Comparison of ENCODE assay signal across 21 cellular contexts in the genomic region with DNA sequence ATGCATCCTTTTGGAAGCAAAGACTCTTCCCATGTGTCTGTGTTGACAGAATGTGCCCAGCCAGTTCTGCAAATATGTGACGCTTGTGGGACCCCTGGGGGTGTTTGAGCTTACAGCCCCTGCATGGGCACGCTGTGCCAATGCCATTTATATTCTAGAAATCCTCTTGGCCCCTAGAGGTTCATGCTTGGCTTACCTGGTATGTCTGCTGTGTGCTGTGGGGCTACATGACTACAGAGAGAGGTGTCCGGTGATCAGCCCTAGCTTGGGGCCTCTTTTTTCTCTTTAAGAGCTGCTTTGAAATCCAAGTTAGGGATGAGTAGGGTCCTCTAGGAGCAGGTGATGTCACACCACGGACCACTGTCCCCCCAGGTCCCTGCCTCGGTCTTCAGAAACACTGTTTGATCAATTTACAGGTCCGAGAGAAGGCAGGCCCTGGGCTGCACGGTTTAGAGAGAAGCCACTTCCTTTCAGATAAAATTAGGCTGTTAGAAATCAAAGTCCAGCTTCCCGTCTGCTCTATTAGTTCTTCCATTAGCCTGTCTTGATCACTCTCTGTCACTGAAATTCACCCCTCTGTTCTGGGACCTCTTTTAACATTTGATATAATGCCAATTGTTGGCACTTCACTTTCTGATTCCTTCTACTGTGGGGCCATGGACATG. TPM values are rescaled to one million over a fixed set of nuclear protein-coding genes. Genes with fewer than 3 reads are reported as not detected.
A peak's percentile ranks its signal among the peaks of the same experiment; 100 is the strongest.
DNase-seq lines count a peak whose midpoint lies in the region; ATAC-seq, FAIRE-seq and TF ChIP-seq lines count a peak whose summit lies in the region.
"Had no signal": no experiment of that assay in that cellular context is flagged by ENCODE, and none has a peak within 500 bp of the region (broad histone marks: within the 10 kb centered on the region; RNA-seq: fewer than 3 reads in every experiment).

No MANE protein-coding gene starts in this region.

- H3K9ac ChIP-seq in GM12878 (ENCODE audit: control insufficient read depth, insufficient read depth, low read length), result peak overlapping the region; percentile 72

- peaks cover 17% of the 10 kb centered on the region for H3K4me1 Mint-ChIP-seq in chondrocyte (ENCODE audit: low read depth)

- RAD21 ChIA-PET in GM12878 (lab: Charles Lee; ENCODE audit: unreplicated experiment), result interaction anchor here (1.2 to 3.9 kb wide), 13 partner anchors 8 to 109 kb away, joined by 3 to 33 read pairs (median 5); a partner anchor contains a TSS

- H3K9me3 ChIP-seq in OCI-LY7 (ENCODE audit: low read length), result no peaks in the 10 kb centered on the region
- H3K9me3 ChIP-seq in GM12878 (replicated peaks; ENCODE audit: control insufficient read depth, insufficient read depth, low read length), result no peaks in the 10 kb centered on the region
- H3K9me3 ChIP-seq in small intestine (ENCODE audit: control insufficient read depth, low read depth), result no peaks in the 10 kb centered on the region
- H3K9me3 ChIP-seq: stomach, tibial nerve had no signal

- FAIRE-seq in GM12891 (lab: Jason Lieb, UNC) (peak; percentile 20), GM12878 (lab: Jason Lieb, UNC) (peak; percentile 23), small intestine (lab: Jason Lieb, UNC) (no peak)

- H3K27me3 ChIP-seq in GM12878 (replicated peaks in 1 of 2; ENCODE audit: control insufficient read depth in 2 of 2, insufficient read depth in 2 of 2, low read length in 1 of 2) (no peaks in the 10 kb centered on the region), small intestine (ENCODE audit: control insufficient read depth in 2 of 2, insufficient read depth in 2 of 2, low read length in 2 of 2) (no peaks in the 10 kb centered on the region)
- H3K27me3 ChIP-seq: stomach, tibial nerve had no signal

- H4K20me1 ChIP-seq in OCI-LY7 (ENCODE audit: insufficient read depth, low read length) (no peaks in the 10 kb centered on the region), GM12878 (ENCODE audit: control insufficient read depth, insufficient read depth) (no peaks in the 10 kb centered on the region)

- no peaks in the 10 kb centered on the region for H3K9me2 ChIP-seq in OCI-LY7 (ENCODE audit: insufficient read depth, low read length)

- H2AFZ ChIP-seq in OCI-LY7 (ENCODE audit: low read length) (peak overlapping the region; percentile 8; the same call in 1 of the 2 replicates), GM12878 (ENCODE audit: control insufficient read depth, low read depth, low read length) (peak overlapping the region; percentile 55)

- SMC1A ChIA-PET in GM12878 (lab: Charles Lee; ENCODE audit: uncharacterized antibody, unreplicated experiment), result interaction anchor here (0.7 to 2.8 kb wide), 12 partner anchors 10 to 166 kb away, joined by 3 to 16 read pairs (median 7); a partner anchor contains a TSS

- POLR2A ChIA-PET in OCI-LY7 (lab: Charles Lee) (interaction anchor here (0.7 to 15.6 kb wide), 6 partner anchors 9 to 68 kb away, joined by 3 to 230 read pairs (median 4); a partner anchor contains a TSS), GM12878 (lab: Charles Lee) (interaction anchor here (0.6 to 1.8 kb wide), 9 partner anchors 9 to 99 kb away, joined by 3 to 7 read pairs (median 4); no protein-coding TSS in a partner anchor)

- in situ Hi-C loops in GM12878 (cut with MboI), result loop anchor here (25.0 kb wide), 1 partner anchor 1366 kb away; a partner anchor contains a TSS

- H3K27me3 Mint-ChIP-seq in chondrocyte (ENCODE audit: low read depth), result no peaks in the 10 kb centered on the region

- BruUV-seq in OCI-LY7 (replicated peaks; lab: Mats Ljungman, UMichigan), result no TSS peak
- BruUV-seq in GM12878 (replicated peaks; lab: Mats Ljungman, UMichigan), result no TSS peak

- 1% methylated on average over 8 of the region's 8 CpGs for WGBS in GM12878 (ENCODE audit: insufficient coverage, insufficient replicate concordance, low lambda C conversion rate, missing lambda C conversion rate)
- WGBS in small intestine, 3 donors, result 36 to 58% (median 39%) methylated on average over 8 of the region's 8 CpGs

- H3K4me3 ChIP-seq in OCI-LY7 (ENCODE audit: low read depth, low read length, poor library complexity, severe bottlenecking) (peak overlapping the region; percentile 25), GM12878 (peak overlapping the region; percentile 41; the same call in 1 of the 2 replicates), small intestine (ENCODE audit: low read depth in 1 of 2, low read length in 2 of 2) (no peak overlapping the region)
- H3K4me3 ChIP-seq: lung, smooth muscle cell, stomach, tibial nerve had no signal

- peaks cover 77% of the 10 kb centered on the region for H3K79me2 ChIP-seq in OCI-LY7 (ENCODE audit: insufficient read depth, low read depth, low read length)
- peaks cover 49% of the 10 kb centered on the region for H3K79me2 ChIP-seq in GM12878 (ENCODE audit: control insufficient read depth, insufficient read depth, low read length)

- CTCF ChIA-PET in OCI-LY7 (lab: Charles Lee; ENCODE audit: unreplicated experiment), result interaction anchor here (1.4 kb wide), 1 partner anchor 27 kb away, joined by 7 read pairs; no protein-coding TSS in a partner anchor
- CTCF ChIA-PET in GM12878 (lab: Yijun Ruan, JAX), result interaction anchor here (0.5 to 4.7 kb wide), 13 partner anchors 18 to 1641 kb away, joined by 3 to 47 read pairs (median 4); a partner anchor contains a TSS

- no peak for DNase-seq in GM12891 (ENCODE audit: insufficient read length, low spot score)
- peak; percentile 68 for DNase-seq in OCI-LY7 (ENCODE audit: low spot score)
- no peak for DNase-seq in GM12878 (ENCODE audit: low read depth, low spot score)
- DNase-seq in small intestine, result peak; percentile 37
- no peak for DNase-seq in mesenteric fat pad (ENCODE audit: low spot score)
- DNase-seq in RKO (ENCODE audit: low spot score), result no peak
- DNase-seq in chondrocyte (ENCODE audit: low spot score), result no peak
- DNase-seq: activated CD4-positive, alpha-beta T cell treated with anti-CD3 and anti-CD28 coated beads for 1 hour; activated effector memory CD4-positive, alpha-beta T cell treated with Interleukin-2 at 50 U/mL for 16 hours; cortex of kidney; DMS53; GOT3; kidney glomerular epithelial cell; NCI-H2171 treated with DMSO at 0.1 percent for 48 hours; NCI-H526 treated with DMSO at 0.1 percent for 48 hours; nucleus accumbens; stimulated activated CD4-positive, alpha-beta T cell treated with anti-CD3 and anti-CD28 coated beads, Interleukin-4, amount 100 ng/mL, for 1 hour; stomach had no signal

- TF ChIP-seq CTCF in OCI-LY7 (conservative IDR thresholded peaks at IDR 0.05; ENCODE audit: low read length) (no peak), GM12878 (IDR thresholded peaks at IDR 0.05 in 2 of 3, conservative IDR thresholded peaks at IDR 0.05 in 1 of 3; ENCODE audit: control insufficient read depth in 2 of 3, extremely low read depth in 1 of 3, insufficient read depth in 1 of 3, low read depth in 3 of 3, low read length in 3 of 3) (no peak), chondrocyte (IDR thresholded peaks at IDR 0.05) (no peak)

- peak; percentile 32 for ATAC-seq in GM12878

- TF ChIP-seq RAD21 in GM12878 (IDR thresholded peaks at IDR 0.05; ENCODE audit: insufficient read depth, low read depth, low read length), result no peak

- no peak overlapping the region for H3K27ac Mint-ChIP-seq in chondrocyte (ENCODE audit: unreplicated experiment)

- H3K36me3 ChIP-seq in OCI-LY7 (ENCODE audit: insufficient read depth, low read length) (peaks cover 83% of the 10 kb centered on the region), GM12878 (ENCODE audit: control insufficient read depth in 2 of 2, insufficient read depth in 2 of 2, low read length in 1 of 2) (peaks cover 9 to 20% of the 10 kb centered on the region in 2 experiments), small intestine (ENCODE audit: control insufficient read depth in 2 of 2, insufficient read depth in 2 of 2, low read length in 2 of 2) (no peaks in the 10 kb centered on the region)
- H3K36me3 ChIP-seq: stomach, tibial nerve had no signal

- no peak for TF ChIP-seq EP300 in GM12878 (IDR thresholded peaks at IDR 0.05; ENCODE audit: borderline replicate concordance in 1 of 2, control insufficient read depth in 1 of 2, low read depth in 2 of 2, low read length in 2 of 2)

- peak overlapping the region; percentile 66 for H3K4me2 ChIP-seq in OCI-LY7 (ENCODE audit: low read length)
- peak overlapping the region; percentile 71 for H3K4me2 ChIP-seq in GM12878 (ENCODE audit: control insufficient read depth, insufficient read depth)
- H3K4me2 ChIP-seq: smooth muscle cell had no signal

- H3K4me3 Mint-ChIP-seq in chondrocyte (ENCODE audit: unreplicated experiment), result no peak overlapping the region

- peaks cover 80% of the 10 kb centered on the region for H3K4me1 ChIP-seq in OCI-LY7 (ENCODE audit: insufficient read depth, low read length, poor library complexity, severe bottlenecking)
- H3K4me1 ChIP-seq in GM12878 (ENCODE audit: control insufficient read depth, insufficient read depth, low read length), result peaks cover 62% of the 10 kb centered on the region
- no peaks in the 10 kb centered on the region for H3K4me1 ChIP-seq in small intestine (ENCODE audit: control insufficient read depth in 2 of 2, insufficient read depth in 1 of 2, low read depth in 1 of 2, low read length in 1 of 2)

- intact Hi-C loops in OCI-LY7 (cut with micrococcal nuclease; ENCODE audit: unreplicated experiment), result no loop called here
- intact Hi-C loops in GM12878 (cut with micrococcal nuclease; ENCODE audit: unreplicated experiment), result no loop called here

- H3K27ac ChIP-seq in OCI-LY7 (ENCODE audit: low read depth, low read length, poor library complexity, severe bottlenecking) (peak overlapping the region; percentile 97), GM12878 (ENCODE audit: control insufficient read depth, insufficient read depth) (peak overlapping the region; percentile 92), small intestine (ENCODE audit: low read depth in 1 of 2, low read length in 1 of 2) (no peak overlapping the region)
- H3K27ac ChIP-seq: stomach, tibial nerve had no signal

- no peaks in the 10 kb centered on the region for H3K9me3 Mint-ChIP-seq in chondrocyte (ENCODE audit: low read depth)

- H3K36me3 Mint-ChIP-seq in chondrocyte (ENCODE audit: low read depth), result peaks cover 5% of the 10 kb centered on the region

- no peak for TF ChIP-seq POLR2A in GM12891 (IDR thresholded peaks at IDR 0.05; ENCODE audit: low read depth, low read length)
- TF ChIP-seq POLR2A in GM12878 (IDR thresholded peaks at IDR 0.05; ENCODE audit: low read depth, low read length), result no peak

RNA-seq across cellular contexts. Expression of a gene that starts 26.5 kb away (rescaled TPM):
- polyA plus RNA-seq in GM12891 (2012; ENCODE audit: low read depth, missing spikeins), result 77.5 TPM
- 128 and 181 TPM in 2 replicates for total RNA-seq in OCI-LY7 (2014; rRNA removed; shearing (Covaris generic))
- total RNA-seq in OCI-LY7 (2022) (166 and 173 TPM in 2 replicates), GM12878 (2014; rRNA removed) (196 and 212 TPM in 2 replicates), GM12878 (2014; rRNA removed; fragmentation: Illumina TruSeq; extraction: Trizol) (30.7 and 40.4 TPM in 2 replicates), GM12878 (2021) (84.3 and 90.1 TPM in 2 replicates), mesenteric fat pad (1.1 TPM), chondrocyte (6.7 to 7.6 TPM (median 7.4 TPM) in 3 replicates)
- 33.2 and 41.2 TPM in 2 replicates for total RNA-seq in GM12878 (2013; cell fraction: nucleolus; rRNA removed)
- polyA plus RNA-seq in GM12878 (2011; ENCODE audit: low read depth), result 197 TPM
- polyA plus RNA-seq in GM12878 (2011; rRNA removed) (21.8 and 31.5 TPM in 2 replicates), GM12878 (2014; fragmentation: Illumina TruSeq; extraction: Trizol) (19.5 and 30.1 TPM in 2 replicates), GM12878 (2014; fragmentation: Nextera tagmentation; extraction: Ambion mirVana) (10 to 100 TPM; 14.8 to 34.2 TPM), GM12878 (2014; rRNA removed) (214 and 266 TPM in 2 replicates), GM12878 (2016; fragmentation: Nextera tagmentation; extraction: Ambion mirVana) (100 to 1,000 TPM; 127 to 132 TPM), small intestine (1 to 10 TPM in 2 of 3 donors, under 1 TPM in 1; 0.45 to 1.7 (median 1.4) TPM)
- polyA plus RNA-seq in GM12878 (2011; cell fraction: cytosol; rRNA removed), result 28.9 and 69.9 TPM in 2 replicates
- polyA plus RNA-seq in GM12878 (2011; cell fraction: nucleus; rRNA removed), result 43.0 and 45.6 TPM in 2 replicates
- polyA plus RNA-seq in GM12878 (2012), result 87.8 and 101 TPM in 2 replicates
- polyA minus RNA-seq in GM12878 (2011; rRNA and poly(A)+ RNA removed), result 13.5 and 16.0 TPM in 2 replicates
- 5.9 and 7.5 TPM in 2 replicates for polyA minus RNA-seq in GM12878 (2011; cell fraction: cytosol; rRNA and poly(A)+ RNA removed)
- polyA minus RNA-seq in GM12878 (2011; cell fraction: nucleus; rRNA and poly(A)+ RNA removed), result 13.7 and 22.7 TPM in 2 replicates

Comparison
In these comparisons a context has a peak if more than half of its experiments do, and no peak if none do; other contexts are left out.
1. DNase-seq: peak in OCI-LY7 (single experiment) and small intestine (single experiment); none in GM12891 (single experiment), GM12878 (single experiment), mesenteric fat pad (single experiment), RKO (single experiment) and chondrocyte (single experiment).
2. H3K27ac ChIP-seq: peak in OCI-LY7 (single experiment) and GM12878 (single experiment); none in small intestine (0 of 2).
3. H3K4me3 ChIP-seq: peak in OCI-LY7 (single experiment) and GM12878 (single experiment); none in small intestine (0 of 2).